In the genomic region with DNA sequence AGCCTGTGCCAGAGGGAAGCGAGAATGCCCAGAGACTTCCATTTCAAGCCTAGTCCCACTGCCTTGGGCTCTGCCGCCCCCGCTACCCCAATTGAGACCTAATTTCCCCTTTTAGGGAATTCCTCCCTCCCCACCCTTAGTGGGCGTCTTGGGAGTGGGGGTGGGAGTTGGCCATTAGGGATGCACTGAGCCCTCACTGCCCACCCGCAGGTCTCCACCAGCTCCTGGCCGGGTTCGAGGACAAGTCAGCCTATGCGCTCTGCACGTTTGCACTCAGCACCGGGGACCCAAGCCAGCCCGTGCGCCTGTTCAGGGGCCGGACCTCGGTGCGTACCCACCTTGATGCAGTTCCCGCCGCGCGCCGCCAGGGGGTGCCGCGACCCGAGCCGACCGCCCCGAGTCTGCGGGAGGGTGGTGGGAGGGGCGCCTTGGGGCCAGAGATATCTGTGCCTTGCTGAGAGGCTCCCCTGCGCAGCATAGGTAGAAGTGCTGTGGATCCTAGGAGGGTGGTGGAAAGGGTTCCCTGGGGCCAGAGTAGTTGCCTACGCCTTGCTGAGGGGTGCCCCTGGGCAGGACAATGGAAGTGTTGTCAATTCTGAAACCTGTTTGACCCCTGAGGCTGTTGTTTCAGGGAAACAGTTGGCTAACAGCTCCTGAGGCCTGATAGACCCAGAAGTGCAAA, we compare ENCODE assay signal across 1 cellular context.
TF ChIP-seq lines count a peak whose summit lies in the region.

No MANE protein-coding gene starts in this region.

TF ChIP-seq in HepG2, 621 proteins besides CTCF, POLR2A, EP300 and RAD21 (continued from another document and continues in another):
- TF ChIP-seq, protein P1, sequence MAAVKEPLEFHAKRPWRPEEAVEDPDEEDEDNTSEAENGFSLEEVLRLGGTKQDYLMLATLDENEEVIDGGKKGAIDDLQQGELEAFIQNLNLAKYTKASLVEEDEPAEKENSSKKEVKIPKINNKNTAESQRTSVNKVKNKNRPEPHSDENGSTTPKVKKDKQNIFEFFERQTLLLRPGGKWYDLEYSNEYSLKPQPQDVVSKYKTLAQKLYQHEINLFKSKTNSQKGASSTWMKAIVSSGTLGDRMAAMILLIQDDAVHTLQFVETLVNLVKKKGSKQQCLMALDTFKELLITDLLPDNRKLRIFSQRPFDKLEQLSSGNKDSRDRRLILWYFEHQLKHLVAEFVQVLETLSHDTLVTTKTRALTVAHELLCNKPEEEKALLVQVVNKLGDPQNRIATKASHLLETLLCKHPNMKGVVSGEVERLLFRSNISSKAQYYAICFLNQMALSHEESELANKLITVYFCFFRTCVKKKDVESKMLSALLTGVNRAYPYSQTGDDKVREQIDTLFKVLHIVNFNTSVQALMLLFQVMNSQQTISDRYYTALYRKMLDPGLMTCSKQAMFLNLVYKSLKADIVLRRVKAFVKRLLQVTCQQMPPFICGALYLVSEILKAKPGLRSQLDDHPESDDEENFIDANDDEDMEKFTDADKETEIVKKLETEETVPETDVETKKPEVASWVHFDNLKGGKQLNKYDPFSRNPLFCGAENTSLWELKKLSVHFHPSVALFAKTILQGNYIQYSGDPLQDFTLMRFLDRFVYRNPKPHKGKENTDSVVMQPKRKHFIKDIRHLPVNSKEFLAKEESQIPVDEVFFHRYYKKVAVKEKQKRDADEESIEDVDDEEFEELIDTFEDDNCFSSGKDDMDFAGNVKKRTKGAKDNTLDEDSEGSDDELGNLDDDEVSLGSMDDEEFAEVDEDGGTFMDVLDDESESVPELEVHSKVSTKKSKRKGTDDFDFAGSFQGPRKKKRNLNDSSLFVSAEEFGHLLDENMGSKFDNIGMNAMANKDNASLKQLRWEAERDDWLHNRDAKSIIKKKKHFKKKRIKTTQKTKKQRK (IDR thresholded peaks at IDR 0.05; ENCODE audit: low read length): no peak
- TF ChIP-seq, protein P2, sequence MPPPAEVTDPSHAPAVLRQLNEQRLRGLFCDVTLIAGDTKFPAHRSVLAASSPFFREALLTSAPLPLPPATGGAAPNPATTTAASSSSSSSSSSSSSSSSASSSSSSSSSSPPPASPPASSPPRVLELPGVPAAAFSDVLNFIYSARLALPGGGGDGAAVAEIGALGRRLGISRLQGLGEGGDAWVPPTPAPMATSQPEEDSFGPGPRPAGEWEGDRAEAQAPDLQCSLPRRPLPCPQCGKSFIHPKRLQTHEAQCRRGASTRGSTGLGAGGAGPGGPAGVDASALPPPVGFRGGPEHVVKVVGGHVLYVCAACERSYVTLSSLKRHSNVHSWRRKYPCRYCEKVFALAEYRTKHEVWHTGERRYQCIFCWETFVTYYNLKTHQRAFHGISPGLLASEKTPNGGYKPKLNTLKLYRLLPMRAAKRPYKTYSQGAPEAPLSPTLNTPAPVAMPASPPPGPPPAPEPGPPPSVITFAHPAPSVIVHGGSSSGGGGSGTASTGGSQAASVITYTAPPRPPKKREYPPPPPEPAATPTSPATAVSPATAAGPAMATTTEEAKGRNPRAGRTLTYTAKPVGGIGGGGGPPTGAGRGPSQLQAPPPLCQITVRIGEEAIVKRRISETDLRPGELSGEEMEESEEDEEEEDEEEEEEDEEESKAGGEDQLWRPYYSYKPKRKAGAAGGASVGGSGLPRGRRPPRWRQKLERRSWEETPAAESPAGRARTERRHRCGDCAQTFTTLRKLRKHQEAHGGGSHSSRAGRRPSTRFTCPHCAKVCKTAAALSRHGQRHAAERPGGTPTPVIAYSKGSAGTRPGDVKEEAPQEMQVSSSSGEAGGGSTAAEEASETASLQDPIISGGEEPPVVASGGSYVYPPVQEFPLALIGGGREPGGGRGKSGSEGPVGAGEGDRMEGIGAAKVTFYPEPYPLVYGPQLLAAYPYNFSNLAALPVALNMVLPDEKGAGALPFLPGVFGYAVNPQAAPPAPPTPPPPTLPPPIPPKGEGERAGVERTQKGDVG (CRISPR knock-in tag; IDR thresholded peaks at IDR 0.05; ENCODE audit: borderline replicate concordance): peak; percentile 93
- TF ChIP-seq, protein P3, sequence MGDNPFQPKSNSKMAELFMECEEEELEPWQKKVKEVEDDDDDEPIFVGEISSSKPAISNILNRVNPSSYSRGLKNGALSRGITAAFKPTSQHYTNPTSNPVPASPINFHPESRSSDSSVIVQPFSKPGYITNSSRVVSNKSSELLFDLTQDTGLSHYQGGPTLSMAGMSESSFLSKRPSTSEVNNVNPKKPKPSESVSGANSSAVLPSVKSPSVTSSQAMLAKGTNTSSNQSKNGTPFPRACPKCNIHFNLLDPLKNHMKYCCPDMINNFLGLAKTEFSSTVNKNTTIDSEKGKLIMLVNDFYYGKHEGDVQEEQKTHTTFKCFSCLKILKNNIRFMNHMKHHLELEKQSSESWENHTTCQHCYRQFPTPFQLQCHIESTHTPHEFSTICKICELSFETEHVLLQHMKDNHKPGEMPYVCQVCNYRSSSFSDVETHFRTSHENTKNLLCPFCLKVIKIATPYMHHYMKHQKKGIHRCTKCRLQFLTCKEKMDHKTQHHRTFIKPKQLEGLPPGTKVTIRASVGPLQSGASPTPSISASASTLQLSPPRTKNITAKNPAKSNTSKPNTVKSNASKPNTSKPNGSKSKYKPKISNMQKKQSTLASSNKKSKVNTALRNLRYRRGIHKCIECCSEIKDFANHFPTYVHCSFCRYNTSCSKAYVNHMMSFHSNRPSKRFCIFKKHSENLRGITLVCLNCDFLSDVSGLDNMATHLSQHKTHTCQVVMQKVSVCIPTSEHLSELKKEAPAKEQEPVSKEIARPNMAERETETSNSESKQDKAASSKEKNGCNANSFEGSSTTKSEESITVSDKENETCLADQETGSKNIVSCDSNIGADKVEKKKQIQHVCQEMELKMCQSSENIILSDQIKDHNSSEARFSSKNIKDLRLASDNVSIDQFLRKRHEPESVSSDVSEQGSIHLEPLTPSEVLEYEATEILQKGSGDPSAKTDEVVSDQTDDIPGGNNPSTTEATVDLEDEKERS (CRISPR knock-in tag; IDR thresholded peaks at IDR 0.05): peak; percentile 90
- no peak for TF ChIP-seq RFX1 (IDR thresholded peaks at IDR 0.05)
- TF ChIP-seq GPN1 (CRISPR knock-in tag; IDR thresholded peaks at IDR 0.05; ENCODE audit: borderline replicate concordance): no peak
- TF ChIP-seq RBM39 (IDR thresholded peaks at IDR 0.05; ENCODE audit: low read depth, low read length, poor library complexity, severe bottlenecking): peak; percentile 96
- no peak for TF ChIP-seq NFIB (CRISPR knock-in tag; IDR thresholded peaks at IDR 0.05; ENCODE audit: borderline replicate concordance)
- no peak for TF ChIP-seq SP1 (IDR thresholded peaks at IDR 0.05)
- TF ChIP-seq SP1 (CRISPR knock-in tag; IDR thresholded peaks at IDR 0.05): peak; percentile 69
- peak; percentile 57; the same call in 1 of the 2 replicates for TF ChIP-seq HNRNPL (IDR thresholded peaks at IDR 0.05; ENCODE audit: low read depth, low read length)
- TF ChIP-seq, protein P4, sequence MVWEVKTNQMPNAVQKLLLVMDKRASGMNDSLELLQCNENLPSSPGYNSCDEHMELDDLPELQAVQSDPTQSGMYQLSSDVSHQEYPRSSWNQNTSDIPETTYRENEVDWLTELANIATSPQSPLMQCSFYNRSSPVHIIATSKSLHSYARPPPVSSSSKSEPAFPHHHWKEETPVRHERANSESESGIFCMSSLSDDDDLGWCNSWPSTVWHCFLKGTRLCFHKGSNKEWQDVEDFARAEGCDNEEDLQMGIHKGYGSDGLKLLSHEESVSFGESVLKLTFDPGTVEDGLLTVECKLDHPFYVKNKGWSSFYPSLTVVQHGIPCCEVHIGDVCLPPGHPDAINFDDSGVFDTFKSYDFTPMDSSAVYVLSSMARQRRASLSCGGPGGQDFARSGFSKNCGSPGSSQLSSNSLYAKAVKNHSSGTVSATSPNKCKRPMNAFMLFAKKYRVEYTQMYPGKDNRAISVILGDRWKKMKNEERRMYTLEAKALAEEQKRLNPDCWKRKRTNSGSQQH (CRISPR knock-in tag; IDR thresholded peaks at IDR 0.05; ENCODE audit: low read depth): no peak
- TF ChIP-seq, protein P5, sequence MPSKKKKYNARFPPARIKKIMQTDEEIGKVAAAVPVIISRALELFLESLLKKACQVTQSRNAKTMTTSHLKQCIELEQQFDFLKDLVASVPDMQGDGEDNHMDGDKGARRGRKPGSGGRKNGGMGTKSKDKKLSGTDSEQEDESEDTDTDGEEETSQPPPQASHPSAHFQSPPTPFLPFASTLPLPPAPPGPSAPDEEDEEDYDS (CRISPR knock-in tag; IDR thresholded peaks at IDR 0.05): no peak; the same call in 1 of the 2 replicates
- no peak for TF ChIP-seq SRSF4 (IDR thresholded peaks at IDR 0.05; ENCODE audit: low read depth, low read length, poor library complexity, severe bottlenecking)
- TF ChIP-seq KMT2B (CRISPR knock-in tag; IDR thresholded peaks at IDR 0.05): peak; percentile 57; the same call in 1 of the 2 replicates
- peak; percentile 65 for TF ChIP-seq HOXA5 (CRISPR knock-in tag; IDR thresholded peaks at IDR 0.05)
- no peak for TF ChIP-seq TBX3 (IDR thresholded peaks at IDR 0.05; ENCODE audit: borderline replicate concordance)
- TF ChIP-seq ZBTB1 (CRISPR knock-in tag; IDR thresholded peaks at IDR 0.05; ENCODE audit: borderline replicate concordance): no peak
- TF ChIP-seq, protein P6, sequence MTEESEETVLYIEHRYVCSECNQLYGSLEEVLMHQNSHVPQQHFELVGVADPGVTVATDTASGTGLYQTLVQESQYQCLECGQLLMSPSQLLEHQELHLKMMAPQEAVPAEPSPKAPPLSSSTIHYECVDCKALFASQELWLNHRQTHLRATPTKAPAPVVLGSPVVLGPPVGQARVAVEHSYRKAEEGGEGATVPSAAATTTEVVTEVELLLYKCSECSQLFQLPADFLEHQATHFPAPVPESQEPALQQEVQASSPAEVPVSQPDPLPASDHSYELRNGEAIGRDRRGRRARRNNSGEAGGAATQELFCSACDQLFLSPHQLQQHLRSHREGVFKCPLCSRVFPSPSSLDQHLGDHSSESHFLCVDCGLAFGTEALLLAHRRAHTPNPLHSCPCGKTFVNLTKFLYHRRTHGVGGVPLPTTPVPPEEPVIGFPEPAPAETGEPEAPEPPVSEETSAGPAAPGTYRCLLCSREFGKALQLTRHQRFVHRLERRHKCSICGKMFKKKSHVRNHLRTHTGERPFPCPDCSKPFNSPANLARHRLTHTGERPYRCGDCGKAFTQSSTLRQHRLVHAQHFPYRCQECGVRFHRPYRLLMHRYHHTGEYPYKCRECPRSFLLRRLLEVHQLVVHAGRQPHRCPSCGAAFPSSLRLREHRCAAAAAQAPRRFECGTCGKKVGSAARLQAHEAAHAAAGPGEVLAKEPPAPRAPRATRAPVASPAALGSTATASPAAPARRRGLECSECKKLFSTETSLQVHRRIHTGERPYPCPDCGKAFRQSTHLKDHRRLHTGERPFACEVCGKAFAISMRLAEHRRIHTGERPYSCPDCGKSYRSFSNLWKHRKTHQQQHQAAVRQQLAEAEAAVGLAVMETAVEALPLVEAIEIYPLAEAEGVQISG (CRISPR knock-in tag; IDR thresholded peaks at IDR 0.05): peak; percentile 74; the same call in 1 of the 2 replicates
- TF ChIP-seq, protein P7, sequence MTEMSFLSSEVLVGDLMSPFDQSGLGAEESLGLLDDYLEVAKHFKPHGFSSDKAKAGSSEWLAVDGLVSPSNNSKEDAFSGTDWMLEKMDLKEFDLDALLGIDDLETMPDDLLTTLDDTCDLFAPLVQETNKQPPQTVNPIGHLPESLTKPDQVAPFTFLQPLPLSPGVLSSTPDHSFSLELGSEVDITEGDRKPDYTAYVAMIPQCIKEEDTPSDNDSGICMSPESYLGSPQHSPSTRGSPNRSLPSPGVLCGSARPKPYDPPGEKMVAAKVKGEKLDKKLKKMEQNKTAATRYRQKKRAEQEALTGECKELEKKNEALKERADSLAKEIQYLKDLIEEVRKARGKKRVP (CRISPR knock-in tag; IDR thresholded peaks at IDR 0.05): no peak
- TF ChIP-seq HMG20B (CRISPR knock-in tag; conservative IDR thresholded peaks at IDR 0.05): 0 out of 2 replicates have a peak, but pooled peaks have one; percentile 47
- TF ChIP-seq KAT2B (IDR thresholded peaks at IDR 0.05; ENCODE audit: borderline replicate concordance, low read depth, low read length): no peak
- no peak for TF ChIP-seq EZH2 (conservative IDR thresholded peaks at IDR 0.05; ENCODE audit: low read depth, low read length)
- TF ChIP-seq, protein P8, sequence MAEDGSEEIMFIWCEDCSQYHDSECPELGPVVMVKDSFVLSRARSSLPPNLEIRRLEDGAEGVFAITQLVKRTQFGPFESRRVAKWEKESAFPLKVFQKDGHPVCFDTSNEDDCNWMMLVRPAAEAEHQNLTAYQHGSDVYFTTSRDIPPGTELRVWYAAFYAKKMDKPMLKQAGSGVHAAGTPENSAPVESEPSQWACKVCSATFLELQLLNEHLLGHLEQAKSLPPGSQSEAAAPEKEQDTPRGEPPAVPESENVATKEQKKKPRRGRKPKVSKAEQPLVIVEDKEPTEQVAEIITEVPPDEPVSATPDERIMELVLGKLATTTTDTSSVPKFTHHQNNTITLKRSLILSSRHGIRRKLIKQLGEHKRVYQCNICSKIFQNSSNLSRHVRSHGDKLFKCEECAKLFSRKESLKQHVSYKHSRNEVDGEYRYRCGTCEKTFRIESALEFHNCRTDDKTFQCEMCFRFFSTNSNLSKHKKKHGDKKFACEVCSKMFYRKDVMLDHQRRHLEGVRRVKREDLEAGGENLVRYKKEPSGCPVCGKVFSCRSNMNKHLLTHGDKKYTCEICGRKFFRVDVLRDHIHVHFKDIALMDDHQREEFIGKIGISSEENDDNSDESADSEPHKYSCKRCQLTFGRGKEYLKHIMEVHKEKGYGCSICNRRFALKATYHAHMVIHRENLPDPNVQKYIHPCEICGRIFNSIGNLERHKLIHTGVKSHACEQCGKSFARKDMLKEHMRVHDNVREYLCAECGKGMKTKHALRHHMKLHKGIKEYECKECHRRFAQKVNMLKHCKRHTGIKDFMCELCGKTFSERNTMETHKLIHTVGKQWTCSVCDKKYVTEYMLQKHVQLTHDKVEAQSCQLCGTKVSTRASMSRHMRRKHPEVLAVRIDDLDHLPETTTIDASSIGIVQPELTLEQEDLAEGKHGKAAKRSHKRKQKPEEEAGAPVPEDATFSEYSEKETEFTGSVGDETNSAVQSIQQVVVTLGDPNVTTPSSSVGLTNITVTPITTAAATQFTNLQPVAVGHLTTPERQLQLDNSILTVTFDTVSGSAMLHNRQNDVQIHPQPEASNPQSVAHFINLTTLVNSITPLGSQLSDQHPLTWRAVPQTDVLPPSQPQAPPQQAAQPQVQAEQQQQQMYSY (CRISPR knock-in tag; IDR thresholded peaks at IDR 0.05): no peak
- 0 out of 2 replicates have a peak, but pooled peaks have one; percentile 44 for TF ChIP-seq ZNF569 (CRISPR knock-in tag; IDR thresholded peaks at IDR 0.05; ENCODE audit: borderline replicate concordance)
- TF ChIP-seq ZNF501 (CRISPR knock-in tag; IDR thresholded peaks at IDR 0.05): peak; percentile 95
- no peak for TF ChIP-seq TP53 (CRISPR knock-in tag; conservative IDR thresholded peaks at IDR 0.05)
- TF ChIP-seq TMF1 (CRISPR knock-in tag; IDR thresholded peaks at IDR 0.05; ENCODE audit: low read depth): no peak
- peak; percentile 66; the same call in 1 of the 2 replicates for TF ChIP-seq BRD4 (CRISPR knock-in tag; IDR thresholded peaks at IDR 0.05)
- TF ChIP-seq ZNF546 (CRISPR knock-in tag; conservative IDR thresholded peaks at IDR 0.05): peak; percentile 72; the same call in 1 of the 2 replicates
- peak; percentile 67 for TF ChIP-seq ZNF263 (CRISPR knock-in tag; IDR thresholded peaks at IDR 0.05)
- TF ChIP-seq ZNF670 (CRISPR knock-in tag; IDR thresholded peaks at IDR 0.05; ENCODE audit: borderline replicate concordance): peak; percentile 70; the same call in 1 of the 2 replicates
- no peak for TF ChIP-seq ZNF337 (CRISPR knock-in tag; IDR thresholded peaks at IDR 0.05; ENCODE audit: borderline replicate concordance, low read depth)
- TF ChIP-seq, protein P9, sequence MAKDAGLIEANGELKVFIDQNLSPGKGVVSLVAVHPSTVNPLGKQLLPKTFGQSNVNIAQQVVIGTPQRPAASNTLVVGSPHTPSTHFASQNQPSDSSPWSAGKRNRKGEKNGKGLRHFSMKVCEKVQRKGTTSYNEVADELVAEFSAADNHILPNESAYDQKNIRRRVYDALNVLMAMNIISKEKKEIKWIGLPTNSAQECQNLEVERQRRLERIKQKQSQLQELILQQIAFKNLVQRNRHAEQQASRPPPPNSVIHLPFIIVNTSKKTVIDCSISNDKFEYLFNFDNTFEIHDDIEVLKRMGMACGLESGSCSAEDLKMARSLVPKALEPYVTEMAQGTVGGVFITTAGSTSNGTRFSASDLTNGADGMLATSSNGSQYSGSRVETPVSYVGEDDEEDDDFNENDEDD (CRISPR knock-in tag; IDR thresholded peaks at IDR 0.05; ENCODE audit: borderline replicate concordance): peak; percentile 50; the same call in 1 of the 2 replicates
